Comparison of ENCODE assay signal across 25 cellular contexts in the genomic region with DNA sequence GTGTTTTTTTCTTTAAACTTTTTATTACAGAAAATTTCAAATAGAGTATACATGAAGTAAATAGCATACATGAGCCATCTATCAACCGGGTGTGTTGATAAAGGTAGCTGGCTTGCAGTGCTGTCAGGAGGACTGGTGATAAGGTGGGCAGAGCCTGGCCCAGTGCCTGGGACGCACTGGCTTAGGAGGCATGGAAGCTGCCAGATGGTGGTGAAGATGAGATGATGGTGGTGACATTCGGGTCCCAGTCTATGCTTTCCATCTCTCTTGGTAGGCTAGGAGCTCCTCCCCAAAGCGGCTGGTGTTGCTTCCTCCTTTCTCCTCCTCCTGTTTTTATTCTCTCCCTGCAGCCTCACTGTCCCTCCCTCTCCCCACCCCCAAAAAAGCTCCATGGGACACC.
DNase-seq lines count a peak whose midpoint lies in the region; ATAC-seq and TF ChIP-seq lines count a peak whose summit lies in the region.
"Had no signal": no experiment of that assay in that cellular context is flagged by ENCODE, and none has a peak within 500 bp of the region (broad histone marks: within the 10 kb centered on the region; RNA-seq: fewer than 3 reads in every experiment).

No MANE protein-coding gene starts in this region.

- no peaks in the 10 kb centered on the region for H3K4me1 Mint-ChIP-seq in progenitor cell of endocrine pancreas (ENCODE audit: low read depth)
- H3K4me1 Mint-ChIP-seq: B cell, immature natural killer cell had no signal

- no peak for DNase-seq in PC-3
- DNase-seq in esophagus squamous epithelium (lab: John Stamatoyannopoulos, UW) = no peak
- DNase-seq in progenitor cell of endocrine pancreas (ENCODE audit: low spot score, unreplicated experiment) = no peak
- no peak for DNase-seq in BE2C
- no peak for DNase-seq in NCI-H345 treated with DMSO at 0.1 percent for 48 hours (lab: John Stamatoyannopoulos, UW; ENCODE audit: unreplicated experiment)
- no peak for DNase-seq in mucosa of gallbladder (ENCODE audit: low spot score)
- DNase-seq: activated CD4-positive, alpha-beta T cell treated with anti-CD3 and anti-CD28 coated beads, Interleukin-2, amount 50 U/mL, for 4 hours; activated CD8-positive, alpha-beta memory T cell treated with anti-CD3 and anti-CD28 coated beads, Interleukin-2, amount 50 U/mL, for 4 hours; activated effector memory CD4-positive, alpha-beta T cell treated with Interleukin-2 at 50 U/mL for 16 hours; immature natural killer cell; NCI-H1092 treated with DMSO at 0.1 percent for 48 hours; NCI-H2081 treated with DMSO at 0.1 percent for 48 hours; stimulated activated CD4-positive, alpha-beta T cell treated with anti-CD3 and anti-CD28 coated beads, Interleukin-1b, Interleukin-23, amount 100 ng/mL, for 48 hours had no signal

- no peak overlapping the region for H3K4me3 ChIP-seq in BLaER1
- H3K4me3 ChIP-seq in PC-3 (ENCODE audit: low read length) = no peak overlapping the region
- no peak overlapping the region for H3K4me3 ChIP-seq in esophagus squamous epithelium
- no peak overlapping the region for H3K4me3 ChIP-seq in BE2C (ENCODE audit: low read depth, low read length)
- H3K4me3 ChIP-seq: A549, breast epithelium, GM23338 had no signal

- peaks cover 7% of the 10 kb centered on the region for H3K27me3 Mint-ChIP-seq in progenitor cell of endocrine pancreas

- H3K27ac Mint-ChIP-seq in progenitor cell of endocrine pancreas = peak overlapping the region; percentile 31
- H3K27ac Mint-ChIP-seq: B cell; dendritic cell treated with granulocyte-macrophage colony-stimulating factor and Interleukin-4, amounts not matched to agents 40 ng/mL and 50 ng/mL, for 4 days; GM23338; stimulated activated effector memory CD8-positive, alpha-beta T cell treated with anti-CD3 and anti-CD28 coated beads, Interleukin-12 subunit alpha, Interleukin-12 subunit beta, amount 100 ng/mL, for 72 hours; T-helper 2 cell treated with Interferon-gamma antibody and Interleukin-4, amounts not matched to agents 5 μg/mL and 100 μg/mL, for 36 hours had no signal

- H3K4me2 ChIP-seq in BLaER1 (peak overlapping the region; percentile 20; the same call in 1 of the 2 replicates), PC-3 (ENCODE audit: low read length) (0 out of 2 replicates have a peak overlapping the region, but pooled peaks have one; percentile 8)
- H3K4me2 ChIP-seq: A549, GM23338 had no signal

- no TSS peak for BruUV-seq in PC-3 (replicated peaks; lab: Mats Ljungman, UMichigan)

- WGBS in esophagus squamous epithelium, 2 donors = 73 to 79% methylated on average over 2 to 4 of the region's 4 CpGs

- ATAC-seq in PC-3 = no peak
- ATAC-seq in GM19452 (IDR thresholded peaks at IDR 0.05; ENCODE audit: unreplicated experiment) = no peak
- ATAC-seq: A549; GM23338; SK-N-SH treated with all-trans-retinoic acid at 6 μM for 48 hours; stimulated activated effector memory CD8-positive, alpha-beta T cell treated with anti-CD3 and anti-CD28 coated beads, Interleukin-12 subunit alpha, Interleukin-12 subunit beta, amount 100 ng/mL, for 72 hours had no signal

- no peak overlapping the region for H3K4me3 Mint-ChIP-seq in progenitor cell of endocrine pancreas (ENCODE audit: low read depth)
- H3K4me3 Mint-ChIP-seq: B cell; dendritic cell treated with granulocyte-macrophage colony-stimulating factor and Interleukin-4, amounts not matched to agents 40 ng/mL and 50 ng/mL, for 4 days; GM23338; immature natural killer cell; stimulated activated effector memory CD8-positive, alpha-beta T cell treated with anti-CD3 and anti-CD28 coated beads, Interleukin-12 subunit alpha, Interleukin-12 subunit beta, amount 100 ng/mL, for 72 hours; T-helper 2 cell treated with Interferon-gamma antibody and Interleukin-4, amounts not matched to agents 5 μg/mL and 100 μg/mL, for 36 hours had no signal

- no peaks in the 10 kb centered on the region for H3K27me3 ChIP-seq in BLaER1
- H3K27me3 ChIP-seq in PC-3 (ENCODE audit: low read length) = peaks cover 51% of the 10 kb centered on the region
- H3K27me3 ChIP-seq in esophagus squamous epithelium = peaks cover 0 to 33% (median 0%) of the 10 kb centered on the region in 4 donors
- no peaks in the 10 kb centered on the region for H3K27me3 ChIP-seq in BE2C
- H3K27me3 ChIP-seq: breast epithelium had no signal

- H3K9me3 ChIP-seq in BLaER1 (no peaks in the 10 kb centered on the region), PC-3 (ENCODE audit: low read length) (no peaks in the 10 kb centered on the region), esophagus squamous epithelium (no peaks in the 10 kb centered on the region), BE2C (no peaks in the 10 kb centered on the region)
- H3K9me3 ChIP-seq: A549, breast epithelium had no signal

- no peaks in the 10 kb centered on the region for H3F3A ChIP-seq in PC-3 (ENCODE audit: low read length, unreplicated experiment)

- H2AFZ ChIP-seq in PC-3 (ENCODE audit: low read length) = no peak overlapping the region
- H2AFZ ChIP-seq: GM23338, parathyroid adenoma had no signal

- no peak overlapping the region for H3K9ac ChIP-seq in BLaER1
- no peak overlapping the region for H3K9ac ChIP-seq in PC-3 (ENCODE audit: low read length)
- H3K9ac ChIP-seq: parathyroid adenoma had no signal

- H3K36me3 ChIP-seq in BLaER1 (no peaks in the 10 kb centered on the region), PC-3 (ENCODE audit: low read depth, low read length) (no peaks in the 10 kb centered on the region), esophagus squamous epithelium (no peaks in the 10 kb centered on the region), BE2C (no peaks in the 10 kb centered on the region)
- H3K36me3 ChIP-seq: breast epithelium had no signal

- no peaks in the 10 kb centered on the region for H3K79me2 ChIP-seq in PC-3 (ENCODE audit: low read length)
- H3K79me2 ChIP-seq: parathyroid adenoma had no signal

- H3K4me1 ChIP-seq in BLaER1 = peaks cover 69% of the 10 kb centered on the region
- no peaks in the 10 kb centered on the region for H3K4me1 ChIP-seq in PC-3 (ENCODE audit: insufficient read depth, low read length)
- H3K4me1 ChIP-seq in esophagus squamous epithelium = peaks cover 0 to 51% (median 0%) of the 10 kb centered on the region in 3 donors
- H3K4me1 ChIP-seq in BE2C = peaks cover 2% of the 10 kb centered on the region; the same call in 1 of the 2 replicates
- H3K4me1 ChIP-seq: A549, breast epithelium, parathyroid adenoma had no signal

- CTCF ChIA-PET in PC-3 (lab: Charles Lee) = no interaction called here

- H3K9me3 Mint-ChIP-seq in progenitor cell of endocrine pancreas (ENCODE audit: low read depth) = no peaks in the 10 kb centered on the region
- H3K9me3 Mint-ChIP-seq: dendritic cell treated with granulocyte-macrophage colony-stimulating factor and Interleukin-4, amounts not matched to agents 40 ng/mL and 50 ng/mL, for 4 days; GM23338; immature natural killer cell; stimulated activated effector memory CD8-positive, alpha-beta T cell treated with anti-CD3 and anti-CD28 coated beads, Interleukin-12 subunit alpha, Interleukin-12 subunit beta, amount 100 ng/mL, for 72 hours; T-helper 2 cell treated with Interferon-gamma antibody and Interleukin-4, amounts not matched to agents 5 μg/mL and 100 μg/mL, for 36 hours had no signal

- POLR2A ChIA-PET in PC-3 (lab: Charles Lee; ENCODE audit: unreplicated experiment) = no interaction called here

- no peak overlapping the region for H3K27ac ChIP-seq in BLaER1
- no peak overlapping the region for H3K27ac ChIP-seq in PC-3 (ENCODE audit: low read length)
- peak overlapping the region in 3 of 4 donors; percentile 49 to 72 (median 70) for H3K27ac ChIP-seq in esophagus squamous epithelium
- H3K27ac ChIP-seq: A549, breast epithelium, parathyroid adenoma, VCaP had no signal

- TF ChIP-seq CTCF in PC-3 (conservative IDR thresholded peaks at IDR 0.05; ENCODE audit: low read depth, low read length) (no peak), esophagus squamous epithelium (IDR thresholded peaks at IDR 0.05) (no peak), progenitor cell of endocrine pancreas (IDR thresholded peaks at IDR 0.05; ENCODE audit: unreplicated experiment) (no peak), BE2C (IDR thresholded peaks at IDR 0.05; ENCODE audit: low read depth, low read length) (no peak)

- H4K20me1 ChIP-seq in BLaER1 (no peaks in the 10 kb centered on the region), PC-3 (ENCODE audit: low read length) (no peaks in the 10 kb centered on the region)

- no peaks in the 10 kb centered on the region for H3K9me2 ChIP-seq in PC-3 (replicated peaks; ENCODE audit: low read length)

- no peaks in the 10 kb centered on the region for H3K36me3 Mint-ChIP-seq in progenitor cell of endocrine pancreas (ENCODE audit: insufficient read depth)
- H3K36me3 Mint-ChIP-seq: immature natural killer cell; stimulated activated effector memory CD8-positive, alpha-beta T cell treated with anti-CD3 and anti-CD28 coated beads, Interleukin-12 subunit alpha, Interleukin-12 subunit beta, amount 100 ng/mL, for 72 hours had no signal

- intact Hi-C loops in PC-3 (cut with micrococcal nuclease) (no loop called here), esophagus squamous epithelium (cut with DNase I) (no loop called here)

- no peak for TF ChIP-seq POLR2A in esophagus squamous epithelium (IDR thresholded peaks at IDR 0.05)

Comparison
In these comparisons a context has a peak if more than half of its experiments do, and no peak if none do; other contexts are left out.
1. H3K27ac ChIP-seq: peak in esophagus squamous epithelium (3 of 4); none in BLaER1 (single experiment) and PC-3 (single experiment).